In the genomic region with DNA sequence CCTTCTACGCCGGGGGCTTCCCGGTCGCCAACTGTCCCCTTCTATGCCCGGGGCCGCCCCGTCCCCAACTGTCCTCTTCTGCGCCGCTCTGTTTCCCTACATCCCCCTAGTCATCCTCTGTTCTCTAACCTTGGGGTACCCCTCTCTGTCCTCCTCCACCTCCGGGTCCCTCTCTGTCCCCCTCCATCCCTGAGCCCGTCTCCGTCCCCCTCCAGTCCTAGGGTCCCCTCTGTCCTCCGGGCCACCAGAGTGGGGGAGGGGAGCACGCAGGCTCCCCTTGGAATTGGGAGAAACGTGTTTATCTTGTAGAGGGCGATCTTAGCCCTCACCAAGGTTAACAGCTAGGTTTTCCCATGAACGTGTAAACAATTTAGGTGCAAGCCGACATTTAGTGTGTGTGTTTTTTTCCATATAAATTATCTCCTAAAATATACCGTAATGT, we compare ENCODE assay signal across 1 cellular context.
TF ChIP-seq lines count a peak whose summit lies in the region.

No MANE protein-coding gene starts in this region.

TF ChIP-seq in WTC11, 78 proteins besides CTCF, POLR2A, EP300 and RAD21 (continued from another document):
- TF ChIP-seq, protein P1, sequence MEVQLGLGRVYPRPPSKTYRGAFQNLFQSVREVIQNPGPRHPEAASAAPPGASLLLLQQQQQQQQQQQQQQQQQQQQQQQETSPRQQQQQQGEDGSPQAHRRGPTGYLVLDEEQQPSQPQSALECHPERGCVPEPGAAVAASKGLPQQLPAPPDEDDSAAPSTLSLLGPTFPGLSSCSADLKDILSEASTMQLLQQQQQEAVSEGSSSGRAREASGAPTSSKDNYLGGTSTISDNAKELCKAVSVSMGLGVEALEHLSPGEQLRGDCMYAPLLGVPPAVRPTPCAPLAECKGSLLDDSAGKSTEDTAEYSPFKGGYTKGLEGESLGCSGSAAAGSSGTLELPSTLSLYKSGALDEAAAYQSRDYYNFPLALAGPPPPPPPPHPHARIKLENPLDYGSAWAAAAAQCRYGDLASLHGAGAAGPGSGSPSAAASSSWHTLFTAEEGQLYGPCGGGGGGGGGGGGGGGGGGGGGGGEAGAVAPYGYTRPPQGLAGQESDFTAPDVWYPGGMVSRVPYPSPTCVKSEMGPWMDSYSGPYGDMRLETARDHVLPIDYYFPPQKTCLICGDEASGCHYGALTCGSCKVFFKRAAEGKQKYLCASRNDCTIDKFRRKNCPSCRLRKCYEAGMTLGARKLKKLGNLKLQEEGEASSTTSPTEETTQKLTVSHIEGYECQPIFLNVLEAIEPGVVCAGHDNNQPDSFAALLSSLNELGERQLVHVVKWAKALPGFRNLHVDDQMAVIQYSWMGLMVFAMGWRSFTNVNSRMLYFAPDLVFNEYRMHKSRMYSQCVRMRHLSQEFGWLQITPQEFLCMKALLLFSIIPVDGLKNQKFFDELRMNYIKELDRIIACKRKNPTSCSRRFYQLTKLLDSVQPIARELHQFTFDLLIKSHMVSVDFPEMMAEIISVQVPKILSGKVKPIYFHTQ (CRISPR knock-in tag; IDR thresholded peaks at IDR 0.05), result 0 out of 2 replicates have a peak, but pooled peaks have one; percentile 22
- TF ChIP-seq NFE2L1 (CRISPR knock-in tag; IDR thresholded peaks at IDR 0.05) (0 out of 2 replicates have a peak, but pooled peaks have one; percentile 11), GABPB1 (CRISPR knock-in tag; IDR thresholded peaks at IDR 0.05) (no peak), IRF2 (CRISPR knock-in tag; IDR thresholded peaks at IDR 0.05; ENCODE audit: borderline replicate concordance, low read depth) (no peak), NR1H2 (CRISPR knock-in tag; IDR thresholded peaks at IDR 0.05) (no peak)
